ENCODE assay signal across 22 cellular contexts in genomic region chr10:48774416-48775205, GRCh38.
"Had no signal": no experiment of that assay in that cellular context is flagged by ENCODE, and none has a peak within 500 bp of the region (broad histone marks: within the 10 kb centered on the region; RNA-seq: fewer than 3 reads in every experiment).

No MANE protein-coding gene starts in this region.

- H3K27me3 ChIP-seq: colonic mucosa had no signal

- H3K4me1 Mint-ChIP-seq: activated CD4-positive, alpha-beta T cell treated with anti-CD3 and anti-CD28 coated beads, Interleukin-2, amount 10 ng/mL, durations not matched to agents 7 days and 5 days; stimulated activated effector memory CD8-positive, alpha-beta T cell treated with anti-CD3 and anti-CD28 coated beads, Interleukin-12 subunit alpha, Interleukin-12 subunit beta, amount 100 ng/mL, for 72 hours had no signal

- H3K4me3 Mint-ChIP-seq: activated CD4-positive, alpha-beta T cell treated with anti-CD3 and anti-CD28 coated beads, Interleukin-2, amount 10 ng/mL, durations not matched to agents 7 days and 5 days; activated naive CD4-positive, alpha-beta T cell treated with anti-CD3 and anti-CD28 coated beads for 36 hours; activated T-cell treated with anti-CD3 and anti-CD28 coated beads, Interleukin-2, amount 50 U/mL, for 72 hours; nephron; stimulated activated effector memory CD8-positive, alpha-beta T cell treated with anti-CD3 and anti-CD28 coated beads, Interleukin-12 subunit alpha, Interleukin-12 subunit beta, amount 100 ng/mL, for 72 hours had no signal

- DNase-seq: activated CD4-positive, alpha-beta T cell treated with anti-CD3 and anti-CD28 coated beads, Interleukin-2, amount 10 ng/mL, durations not matched to agents 7 days and 5 days; activated CD4-positive, CD25-positive, alpha-beta regulatory T cell treated with anti-CD3 and anti-CD28 coated beads, Interleukin-2, amount 50 U/mL, for 72 hours; activated CD8-positive, alpha-beta memory T cell treated with anti-CD3 and anti-CD28 coated beads, Interleukin-2, amount 50 U/mL, for 48 hours; activated effector memory CD4-positive, alpha-beta T cell treated with Interleukin-2 at 50 U/mL for 16 hours; activated naive CD4-positive, alpha-beta T cell treated with anti-CD3 and anti-CD28 coated beads for 36 hours; activated T-cell treated with anti-CD3 and anti-CD28 coated beads, Interleukin-2, amount 50 U/mL, for 72 hours; amygdala; colonic mucosa; foreskin fibroblast; kidney glomerular epithelial cell; mesenchymal stem cell; nucleus accumbens; small intestine; stimulated activated CD4-positive, alpha-beta T cell treated with anti-CD3 and anti-CD28 coated beads, Interleukin-2, amount 100 ng/mL, for 24 hours; trophoblast cell had no signal

- H3K36me3 Mint-ChIP-seq: stimulated activated effector memory CD8-positive, alpha-beta T cell treated with anti-CD3 and anti-CD28 coated beads, Interleukin-12 subunit alpha, Interleukin-12 subunit beta, amount 100 ng/mL, for 72 hours had no signal

- ATAC-seq: activated T-cell treated with anti-CD3 and anti-CD28 coated beads, Interleukin-2, amount 50 U/mL, for 72 hours; sciatic nerve; SK-N-SH treated with all-trans-retinoic acid at 6 μM for 48 hours; stimulated activated effector memory CD8-positive, alpha-beta T cell treated with anti-CD3 and anti-CD28 coated beads, Interleukin-12 subunit alpha, Interleukin-12 subunit beta, amount 100 ng/mL, for 72 hours had no signal

- H3K9me3 Mint-ChIP-seq: activated CD4-positive, alpha-beta T cell treated with anti-CD3 and anti-CD28 coated beads, Interleukin-2, amount 10 ng/mL, durations not matched to agents 7 days and 5 days; activated naive CD4-positive, alpha-beta T cell treated with anti-CD3 and anti-CD28 coated beads for 36 hours; activated T-cell treated with anti-CD3 and anti-CD28 coated beads, Interleukin-2, amount 50 U/mL, for 72 hours; nephron; stimulated activated effector memory CD8-positive, alpha-beta T cell treated with anti-CD3 and anti-CD28 coated beads, Interleukin-12 subunit alpha, Interleukin-12 subunit beta, amount 100 ng/mL, for 72 hours had no signal

- H3K4me3 ChIP-seq: colonic mucosa had no signal

- H3K27ac ChIP-seq: colonic mucosa, VCaP had no signal

- FAIRE-seq: bronchial epithelial cell, endometrium, small intestine had no signal

- H3K27ac Mint-ChIP-seq: activated CD4-positive, alpha-beta T cell treated with anti-CD3 and anti-CD28 coated beads, Interleukin-2, amount 10 ng/mL, durations not matched to agents 7 days and 5 days; activated naive CD4-positive, alpha-beta T cell treated with anti-CD3 and anti-CD28 coated beads for 36 hours; activated T-cell treated with anti-CD3 and anti-CD28 coated beads, Interleukin-2, amount 50 U/mL, for 72 hours; nephron; stimulated activated effector memory CD8-positive, alpha-beta T cell treated with anti-CD3 and anti-CD28 coated beads, Interleukin-12 subunit alpha, Interleukin-12 subunit beta, amount 100 ng/mL, for 72 hours had no signal

- H3K9me3 ChIP-seq: colonic mucosa had no signal

- H3K36me3 ChIP-seq: colonic mucosa had no signal

- H3K27me3 Mint-ChIP-seq: activated CD4-positive, alpha-beta T cell treated with anti-CD3 and anti-CD28 coated beads, Interleukin-2, amount 10 ng/mL, durations not matched to agents 7 days and 5 days had no signal

- H3K4me1 ChIP-seq: colonic mucosa had no signal
